Comparison of ENCODE assay signal across 13 cellular contexts in genomic region chr6:33988121-33989015, GRCh38.
DNase-seq lines count a peak whose midpoint lies in the region; ATAC-seq and TF ChIP-seq lines count a peak whose summit lies in the region.
"Had no signal": no experiment of that assay in that cellular context is flagged by ENCODE, and none has a peak within 500 bp of the region (broad histone marks: within the 10 kb centered on the region; RNA-seq: fewer than 3 reads in every experiment).

No MANE protein-coding gene starts in this region.

- H3K4me3 ChIP-seq in hepatocyte, result no peak overlapping the region
- H3K4me3 ChIP-seq: dorsolateral prefrontal cortex, right atrium auricular region had no signal

- peak; percentile 21 for ATAC-seq in stimulated activated memory B cell treated with anti-CD40 and anti-IgM and Interleukin-4, amounts not matched to agents 10 μg/mL and 1 μg/mL and 100 μg/mL, for 72 hours
- no peak for ATAC-seq in HG03460 (IDR thresholded peaks at IDR 0.05; ENCODE audit: unreplicated experiment)
- ATAC-seq in GM18870 (IDR thresholded peaks at IDR 0.05; ENCODE audit: unreplicated experiment), result no peak

- no peaks in the 10 kb centered on the region for H3K9me3 ChIP-seq in hepatocyte (ENCODE audit: low read depth)
- H3K9me3 ChIP-seq: right atrium auricular region had no signal

- TF ChIP-seq CTCF in hepatocyte (IDR thresholded peaks at IDR 0.05; ENCODE audit: poor library complexity), result peak; percentile 17

- DNase-seq in NCI-H1105 treated with DMSO at 0.1 percent for 48 hours (lab: John Stamatoyannopoulos, UW), result peak; percentile 78
- DNase-seq in NCI-H2196 treated with DMSO at 0.1 percent for 48 hours (lab: John Stamatoyannopoulos, UW; ENCODE audit: unreplicated experiment), result peak; percentile 28
- peak; percentile 85 for DNase-seq in hepatocyte (ENCODE audit: low spot score)
- no peak for DNase-seq in activated CD4-positive, alpha-beta T cell treated with anti-CD3 and anti-CD28 coated beads, Interleukin-2, amount 50 U/mL, for 48 hours
- DNase-seq: activated CD8-positive, alpha-beta memory T cell treated with anti-CD3 and anti-CD28 coated beads for 24 hours; activated naive CD8-positive, alpha-beta T cell treated with anti-CD3 and anti-CD28 coated beads, Interleukin-2, amount 10 ng/mL, durations not matched to agents 7 days and 5 days; mesenchymal stem cell had no signal

- H2AFZ ChIP-seq in hepatocyte, result no peak overlapping the region

- no peak overlapping the region for H3K4me3 Mint-ChIP-seq in stimulated activated memory B cell treated with anti-CD40 and anti-IgM and Interleukin-4, amounts not matched to agents 10 μg/mL and 1 μg/mL and 100 μg/mL, for 72 hours
- H3K4me3 Mint-ChIP-seq: activated naive CD8-positive, alpha-beta T cell treated with anti-CD3 and anti-CD28 coated beads, Interleukin-2, amount 10 ng/mL, durations not matched to agents 7 days and 5 days; T-helper 1 cell treated with Interleukin-12 subunit alpha and Interleukin-12 subunit beta and Interleukin-4 antibody, amounts not matched to agents 30 μg/mL and 1 μg/mL, for 36 hours had no signal

- no peaks in the 10 kb centered on the region for H3K4me1 Mint-ChIP-seq in stimulated activated memory B cell treated with anti-CD40 and anti-IgM and Interleukin-4, amounts not matched to agents 10 μg/mL and 1 μg/mL and 100 μg/mL, for 72 hours

- no peaks in the 10 kb centered on the region for H3K36me3 ChIP-seq in hepatocyte (replicated peaks; ENCODE audit: insufficient read depth, low read depth)
- H3K36me3 ChIP-seq: right atrium auricular region had no signal

- H3K9me2 ChIP-seq in hepatocyte (replicated peaks; ENCODE audit: insufficient read depth), result no peaks in the 10 kb centered on the region

- H3K27me3 Mint-ChIP-seq in stimulated activated memory B cell treated with anti-CD40 and anti-IgM and Interleukin-4, amounts not matched to agents 10 μg/mL and 1 μg/mL and 100 μg/mL, for 72 hours, result peaks cover 45% of the 10 kb centered on the region

- no peaks in the 10 kb centered on the region for H4K20me1 ChIP-seq in hepatocyte (ENCODE audit: insufficient read depth, poor library complexity, severe bottlenecking)

- H3K27ac ChIP-seq in hepatocyte, result peak overlapping the region; percentile 92
- H3K27ac ChIP-seq: dorsolateral prefrontal cortex, right atrium auricular region had no signal

- no peak overlapping the region for H3K27ac Mint-ChIP-seq in stimulated activated memory B cell treated with anti-CD40 and anti-IgM and Interleukin-4, amounts not matched to agents 10 μg/mL and 1 μg/mL and 100 μg/mL, for 72 hours
- H3K27ac Mint-ChIP-seq: activated naive CD8-positive, alpha-beta T cell treated with anti-CD3 and anti-CD28 coated beads, Interleukin-2, amount 10 ng/mL, durations not matched to agents 7 days and 5 days; T-helper 1 cell treated with Interleukin-12 subunit alpha and Interleukin-12 subunit beta and Interleukin-4 antibody, amounts not matched to agents 30 μg/mL and 1 μg/mL, for 36 hours had no signal

- WGBS in hepatocyte (ENCODE audit: low lambda C conversion rate, missing lambda C conversion rate), result 23% methylated on average over 16 of the region's 16 CpGs

- H3K4me2 ChIP-seq in hepatocyte, result peak overlapping the region; percentile 60

- H3K36me3 Mint-ChIP-seq in stimulated activated memory B cell treated with anti-CD40 and anti-IgM and Interleukin-4, amounts not matched to agents 10 μg/mL and 1 μg/mL and 100 μg/mL, for 72 hours, result no peaks in the 10 kb centered on the region
- H3K36me3 Mint-ChIP-seq: activated naive CD8-positive, alpha-beta T cell treated with anti-CD3 and anti-CD28 coated beads, Interleukin-2, amount 10 ng/mL, durations not matched to agents 7 days and 5 days had no signal

- H3K9me3 Mint-ChIP-seq in stimulated activated memory B cell treated with anti-CD40 and anti-IgM and Interleukin-4, amounts not matched to agents 10 μg/mL and 1 μg/mL and 100 μg/mL, for 72 hours, result no peaks in the 10 kb centered on the region
- H3K9me3 Mint-ChIP-seq: activated naive CD8-positive, alpha-beta T cell treated with anti-CD3 and anti-CD28 coated beads, Interleukin-2, amount 10 ng/mL, durations not matched to agents 7 days and 5 days; T-helper 1 cell treated with Interleukin-12 subunit alpha and Interleukin-12 subunit beta and Interleukin-4 antibody, amounts not matched to agents 30 μg/mL and 1 μg/mL, for 36 hours had no signal

- H3K79me2 ChIP-seq in hepatocyte, result no peaks in the 10 kb centered on the region

- peaks cover 16% of the 10 kb centered on the region for H3K4me1 ChIP-seq in hepatocyte (ENCODE audit: insufficient read depth)
- H3K4me1 ChIP-seq: right atrium auricular region had no signal

- H3K27me3 ChIP-seq in hepatocyte, result no peaks in the 10 kb centered on the region
- H3K27me3 ChIP-seq: right atrium auricular region had no signal

Comparison
In these comparisons a context has a peak if more than half of its experiments do, and no peak if none do; other contexts are left out.
1. DNase-seq: peak in NCI-H1105 treated with DMSO at 0.1 percent for 48 hours (single experiment), NCI-H2196 treated with DMSO at 0.1 percent for 48 hours (single experiment) and hepatocyte (single experiment); none in activated CD4-positive, alpha-beta T cell treated with anti-CD3 and anti-CD28 coated beads, Interleukin-2, amount 50 U/mL, for 48 hours (0 of 2).